Comparison of ENCODE assay signal across 19 cellular contexts in genomic region chrX:13666836-13667235, GRCh38. TPM values are rescaled to one million over a fixed set of nuclear protein-coding genes. Genes with fewer than 3 reads are reported as not detected.
DNase-seq lines count a peak whose midpoint lies in the region; ATAC-seq, FAIRE-seq and TF ChIP-seq lines count a peak whose summit lies in the region.
"Had no signal": no experiment of that assay in that cellular context is flagged by ENCODE, and none has a peak within 500 bp of the region (broad histone marks: within the 10 kb centered on the region; RNA-seq: fewer than 3 reads in every experiment).

No MANE protein-coding gene starts in this region.

- peaks cover 0 to 4% (median 0%) of the 10 kb centered on the region in 9 donors for H3K27me3 ChIP-seq in heart left ventricle
- no peaks in the 10 kb centered on the region for H3K27me3 ChIP-seq in small intestine (ENCODE audit: control insufficient read depth in 2 of 2, insufficient read depth in 2 of 2, low read length in 2 of 2)
- H3K27me3 ChIP-seq: neural progenitor cell, upper lobe of left lung had no signal

- H3K27ac ChIP-seq in heart left ventricle (peak overlapping the region in 1 of 12 donors; percentile 38), small intestine (ENCODE audit: low read depth in 1 of 2, low read length in 1 of 2) (no peak overlapping the region)
- H3K27ac ChIP-seq: neural progenitor cell, upper lobe of left lung had no signal

- TF ChIP-seq CTCF in heart left ventricle (IDR thresholded peaks at IDR 0.05) (no peak), chondrocyte (IDR thresholded peaks at IDR 0.05) (no peak)

- peak in 3 of 4 donors; percentile 41 to 58 (median 52) for ATAC-seq in heart left ventricle
- ATAC-seq in activated T-cell treated with anti-CD3 and anti-CD28 coated beads, Interleukin-2, amount 50 U/mL, for 4 hours = no peak
- no peak for ATAC-seq in activated CD8-positive, alpha-beta T cell treated with anti-CD3 and anti-CD28 coated beads, Interleukin-2, amount 10 ng/mL, durations not matched to agents 7 days and 5 days
- ATAC-seq: activated naive CD4-positive, alpha-beta T cell treated with anti-CD3 and anti-CD28 coated beads, Interleukin-2, amount 50 U/mL, for 72 hours; effector memory CD8-positive, alpha-beta T cell had no signal

- DNase-seq in heart left ventricle (peak in 1 of 5 donors; percentile 21), cardiac septum (ENCODE audit: low spot score) (no peak), chondrocyte (ENCODE audit: low spot score) (no peak), myocyte (ENCODE audit: low read depth) (peak; percentile 22), small intestine (no peak), iPS-NIHi11 (ENCODE audit: low spot score) (no peak)
- DNase-seq in activated T-cell treated with anti-CD3 and anti-CD28 coated beads, Interleukin-2, amount 50 U/mL, for 4 hours = no peak
- DNase-seq in activated CD8-positive, alpha-beta T cell treated with anti-CD3 and anti-CD28 coated beads, Interleukin-2, amount 10 ng/mL, durations not matched to agents 7 days and 5 days = no peak
- DNase-seq: activated CD4-positive, alpha-beta T cell treated with anti-CD3 and anti-CD28 coated beads, Interleukin-2, amount 10 ng/mL, durations not matched to agents 24 days and 14 days; Caco-2; central memory CD4-positive, alpha-beta T cell; effector memory CD8-positive, alpha-beta T cell; GF-D8; MV-4-11; NCI-H2171 treated with DMSO at 0.1 percent for 48 hours; upper lobe of left lung had no signal

- 66 to 76% (median 71%) methylated on average over 3 of the region's 3 CpGs for WGBS in heart left ventricle, 4 donors
- WGBS in small intestine, 3 donors = 80 to 85% (median 84%) methylated on average over 3 of the region's 3 CpGs

- TF ChIP-seq POLR2A in heart left ventricle (IDR thresholded peaks at IDR 0.05) = no peak

- no peaks in the 10 kb centered on the region for H3K27me3 Mint-ChIP-seq in chondrocyte (ENCODE audit: low read depth)
- no peaks in the 10 kb centered on the region for H3K27me3 Mint-ChIP-seq in activated T-cell treated with anti-CD3 and anti-CD28 coated beads, Interleukin-2, amount 50 U/mL, for 4 hours (ENCODE audit: low read depth)
- H3K27me3 Mint-ChIP-seq in activated CD8-positive, alpha-beta T cell treated with anti-CD3 and anti-CD28 coated beads, Interleukin-2, amount 10 ng/mL, durations not matched to agents 7 days and 5 days (ENCODE audit: low read depth) = no peaks in the 10 kb centered on the region
- H3K27me3 Mint-ChIP-seq: activated CD4-positive, alpha-beta T cell treated with anti-CD3 and anti-CD28 coated beads, Interleukin-2, amount 10 ng/mL, durations not matched to agents 24 days and 14 days; effector memory CD8-positive, alpha-beta T cell; memory B cell had no signal

- H3K4me1 ChIP-seq in heart left ventricle = peaks cover 0 to 9% (median 0%) of the 10 kb centered on the region in 12 donors
- H3K4me1 ChIP-seq in small intestine (ENCODE audit: control insufficient read depth in 2 of 2, insufficient read depth in 1 of 2, low read depth in 1 of 2, low read length in 1 of 2) = no peaks in the 10 kb centered on the region
- H3K4me1 ChIP-seq: neural progenitor cell had no signal

- peaks cover 42% of the 10 kb centered on the region for H3K4me1 Mint-ChIP-seq in chondrocyte (ENCODE audit: low read depth)
- peaks cover 25% of the 10 kb centered on the region for H3K4me1 Mint-ChIP-seq in activated T-cell treated with anti-CD3 and anti-CD28 coated beads, Interleukin-2, amount 50 U/mL, for 4 hours (ENCODE audit: low read depth)
- peaks cover 6% of the 10 kb centered on the region for H3K4me1 Mint-ChIP-seq in activated CD8-positive, alpha-beta T cell treated with anti-CD3 and anti-CD28 coated beads, Interleukin-2, amount 10 ng/mL, durations not matched to agents 7 days and 5 days (ENCODE audit: low read depth)
- H3K4me1 Mint-ChIP-seq: neural progenitor cell had no signal

- peaks cover 3% of the 10 kb centered on the region for H3K36me3 Mint-ChIP-seq in chondrocyte (ENCODE audit: low read depth)
- H3K36me3 Mint-ChIP-seq in activated T-cell treated with anti-CD3 and anti-CD28 coated beads, Interleukin-2, amount 50 U/mL, for 4 hours (ENCODE audit: insufficient read depth) = peaks cover 11% of the 10 kb centered on the region
- peaks cover 16% of the 10 kb centered on the region for H3K36me3 Mint-ChIP-seq in activated CD8-positive, alpha-beta T cell treated with anti-CD3 and anti-CD28 coated beads, Interleukin-2, amount 10 ng/mL, durations not matched to agents 7 days and 5 days (ENCODE audit: low read depth)
- H3K36me3 Mint-ChIP-seq: neural progenitor cell had no signal

- CTCF ChIA-PET in activated CD8-positive, alpha-beta T cell treated with anti-CD3 and anti-CD28 coated beads, Interleukin-2, amount 10 ng/mL, durations not matched to agents 7 days and 5 days (lab: Charles Lee) = no interaction called here

- POLR2A ChIA-PET in activated CD8-positive, alpha-beta T cell treated with anti-CD3 and anti-CD28 coated beads, Interleukin-2, amount 10 ng/mL, durations not matched to agents 7 days and 5 days (lab: Charles Lee) = interaction anchor here (0.5 kb wide), 1 partner anchor 46 kb away, joined by 3 read pairs; no protein-coding TSS in a partner anchor

- H3K9me3 Mint-ChIP-seq in chondrocyte (ENCODE audit: low read depth) = peaks cover 3% of the 10 kb centered on the region
- H3K9me3 Mint-ChIP-seq in activated T-cell treated with anti-CD3 and anti-CD28 coated beads, Interleukin-2, amount 50 U/mL, for 4 hours = no peaks in the 10 kb centered on the region
- H3K9me3 Mint-ChIP-seq in activated CD8-positive, alpha-beta T cell treated with anti-CD3 and anti-CD28 coated beads, Interleukin-2, amount 10 ng/mL, durations not matched to agents 7 days and 5 days (ENCODE audit: insufficient read depth) = no peaks in the 10 kb centered on the region
- H3K9me3 Mint-ChIP-seq: activated CD4-positive, alpha-beta T cell treated with anti-CD3 and anti-CD28 coated beads, Interleukin-2, amount 10 ng/mL, durations not matched to agents 24 days and 14 days; effector memory CD8-positive, alpha-beta T cell; memory B cell; neural progenitor cell had no signal

- intact Hi-C loops in heart left ventricle (cut with DNase I) = loop anchor here in 1 of 10 donors (10.0 kb wide), 1 partner anchor 368 kb away; no protein-coding TSS in a partner anchor
- intact Hi-C loops in cardiac septum (cut with DNase I) = loop anchor here (5.0 kb wide), 1 partner anchor 65 kb away; the partner anchor contains the start of genes OFD1 and TRAPPC2

- FAIRE-seq in small intestine (lab: Jason Lieb, UNC) = no peak

- H3K9me3 ChIP-seq in heart left ventricle (no peaks in the 10 kb centered on the region), small intestine (ENCODE audit: control insufficient read depth, low read depth) (no peaks in the 10 kb centered on the region)
- H3K9me3 ChIP-seq: Caco-2, upper lobe of left lung had no signal

- H3K36me3 ChIP-seq in heart left ventricle = peaks cover 0 to 24% (median 11%) of the 10 kb centered on the region in 9 donors
- H3K36me3 ChIP-seq in small intestine (ENCODE audit: control insufficient read depth in 2 of 2, insufficient read depth in 2 of 2, low read length in 2 of 2) = no peaks in the 10 kb centered on the region
- H3K36me3 ChIP-seq: neural progenitor cell had no signal

- no peak overlapping the region for H3K4me3 ChIP-seq in heart left ventricle
- no peak overlapping the region for H3K4me3 ChIP-seq in small intestine (ENCODE audit: low read depth in 1 of 2, low read length in 2 of 2)
- H3K4me3 ChIP-seq: neural progenitor cell, upper lobe of left lung had no signal

- H3K4me3 Mint-ChIP-seq in chondrocyte (ENCODE audit: unreplicated experiment) = no peak overlapping the region
- no peak overlapping the region for H3K4me3 Mint-ChIP-seq in activated T-cell treated with anti-CD3 and anti-CD28 coated beads, Interleukin-2, amount 50 U/mL, for 4 hours
- no peak overlapping the region for H3K4me3 Mint-ChIP-seq in activated CD8-positive, alpha-beta T cell treated with anti-CD3 and anti-CD28 coated beads, Interleukin-2, amount 10 ng/mL, durations not matched to agents 7 days and 5 days
- H3K4me3 Mint-ChIP-seq: activated CD4-positive, alpha-beta T cell treated with anti-CD3 and anti-CD28 coated beads, Interleukin-2, amount 10 ng/mL, durations not matched to agents 24 days and 14 days; effector memory CD8-positive, alpha-beta T cell; memory B cell; neural progenitor cell had no signal

- H3K27ac Mint-ChIP-seq in chondrocyte (ENCODE audit: unreplicated experiment) = peak overlapping the region; percentile 92
- H3K27ac Mint-ChIP-seq in activated CD8-positive, alpha-beta T cell treated with anti-CD3 and anti-CD28 coated beads, Interleukin-2, amount 10 ng/mL, durations not matched to agents 7 days and 5 days = no peak overlapping the region
- H3K27ac Mint-ChIP-seq: activated CD4-positive, alpha-beta T cell treated with anti-CD3 and anti-CD28 coated beads, Interleukin-2, amount 10 ng/mL, durations not matched to agents 24 days and 14 days; activated naive CD4-positive, alpha-beta T cell treated with anti-CD3 and anti-CD28 coated beads, Interleukin-2, amount 50 U/mL, for 72 hours; effector memory CD8-positive, alpha-beta T cell; memory B cell had no signal

RNA-seq across cellular contexts. Expression of gene TCEANC, which starts 13.9 kb away (rescaled TPM):
- total RNA-seq in heart left ventricle = 1 to 10 TPM; 1.9 to 6.8 (median 4.2) TPM
- polyA plus RNA-seq in heart left ventricle = 1 to 10 TPM; 1.0 to 2.1 TPM
- total RNA-seq in cardiac septum = 6.4 TPM
- 2.0 to 3.2 TPM (median 2.5 TPM) in 3 replicates for total RNA-seq in chondrocyte
- total RNA-seq in myocyte = 3.6 and 5.7 TPM in 2 replicates
- polyA plus RNA-seq in myocyte (2012) = 1.5 TPM
- 1 to 10 TPM; 1.4 to 2.2 (median 1.4) TPM for total RNA-seq in activated T-cell treated with anti-CD3 and anti-CD28 coated beads, Interleukin-2, amount 50 U/mL, for 4 hours
- polyA plus RNA-seq in small intestine = 1 to 10 TPM; 1.4 to 2.2 (median 1.6) TPM
- total RNA-seq in activated CD8-positive, alpha-beta T cell treated with anti-CD3 and anti-CD28 coated beads, Interleukin-2, amount 10 ng/mL, durations not matched to agents 7 days and 5 days = 1 to 10 TPM; 3.8 to 4.1 TPM

RNA-seq across cellular contexts. Expression of gene RAB9A, which starts 22.1 kb away (rescaled TPM):
- total RNA-seq in heart left ventricle (10 to 100 TPM; 17.4 to 34.2 (median 21.7) TPM), cardiac septum (28.2 TPM), chondrocyte (18.8 to 31.3 TPM (median 29.2 TPM) in 3 replicates), myocyte (24.6 and 40.3 TPM in 2 replicates)
- polyA plus RNA-seq in heart left ventricle (10 to 100 TPM in 1 of 2 donors, 1 to 10 TPM in 1; 6.8 to 29.2 TPM), small intestine (10 to 100 TPM; 16.5 to 32.4 (median 25.3) TPM)
- polyA plus RNA-seq in myocyte (2012) = 16.7 TPM
- 10 to 100 TPM; 11.8 to 17.8 (median 17.3) TPM for total RNA-seq in activated T-cell treated with anti-CD3 and anti-CD28 coated beads, Interleukin-2, amount 50 U/mL, for 4 hours
- total RNA-seq in activated CD8-positive, alpha-beta T cell treated with anti-CD3 and anti-CD28 coated beads, Interleukin-2, amount 10 ng/mL, durations not matched to agents 7 days and 5 days = 10 to 100 TPM; 10.6 to 11.2 TPM

Comparison
In these comparisons a context has a peak if more than half of its experiments do, and no peak if none do; other contexts are left out.
1. ATAC-seq: peak in heart left ventricle (3 of 4); none in activated T-cell treated with anti-CD3 and anti-CD28 coated beads, Interleukin-2, amount 50 U/mL, for 4 hours (0 of 2) and activated CD8-positive, alpha-beta T cell treated with anti-CD3 and anti-CD28 coated beads, Interleukin-2, amount 10 ng/mL, durations not matched to agents 7 days and 5 days (single experiment).